In genomic region chr10:46325021-46325420, GRCh38 we compare ENCODE assay signal across 12 cellular contexts. TPM values are rescaled to one million over a fixed set of nuclear protein-coding genes. Genes with fewer than 3 reads are reported as not detected.
DNase-seq lines count a peak whose midpoint lies in the region; ATAC-seq and TF ChIP-seq lines count a peak whose summit lies in the region.
"Had no signal": no experiment of that assay in that cellular context is flagged by ENCODE, and none has a peak within 500 bp of the region (broad histone marks: within the 10 kb centered on the region; RNA-seq: fewer than 3 reads in every experiment).

No MANE protein-coding gene starts in this region.

- TF ChIP-seq POLR2A in heart left ventricle (IDR thresholded peaks at IDR 0.05) = no peak
- no peak for TF ChIP-seq POLR2A in upper lobe of left lung (IDR thresholded peaks at IDR 0.05)

- H3K27me3 ChIP-seq in heart left ventricle (peaks cover 0 to 4% (median 0%) of the 10 kb centered on the region in 9 donors), thoracic aorta (replicated peaks; ENCODE audit: insufficient read depth) (no peaks in the 10 kb centered on the region), upper lobe of left lung (no peaks in the 10 kb centered on the region)

- intact Hi-C loops in heart left ventricle (cut with DNase I) = loop anchor here in 2 of 10 donors (5.0 kb wide), 1 partner anchor 98 kb away; no protein-coding TSS in a partner anchor

- ATAC-seq in heart left ventricle (no peak), thoracic aorta (ENCODE audit: insufficient number of reproducible peaks, low FRiP score, low read depth) (no peak), HG03521 (IDR thresholded peaks at IDR 0.05; ENCODE audit: unreplicated experiment) (no peak), HG02588 (IDR thresholded peaks at IDR 0.05; ENCODE audit: unreplicated experiment) (no peak), upper lobe of left lung (ENCODE audit: low FRiP score in 2 of 2) (no peak)

- H3K36me3 ChIP-seq in heart left ventricle = no peaks in the 10 kb centered on the region
- H3K36me3 ChIP-seq in thoracic aorta = no peaks in the 10 kb centered on the region
- no peaks in the 10 kb centered on the region for H3K36me3 ChIP-seq in upper lobe of left lung

- H3K4me1 ChIP-seq in heart left ventricle (no peaks in the 10 kb centered on the region), thoracic aorta (ENCODE audit: control insufficient read depth in 1 of 2, low read depth in 2 of 2) (peaks cover 0 to 15% of the 10 kb centered on the region in 2 donors), upper lobe of left lung (no peaks in the 10 kb centered on the region)

- TF ChIP-seq CTCF in heart left ventricle (IDR thresholded peaks at IDR 0.05) (peak in 11 of 12 donors; percentile 28 to 55 (median 36)), thoracic aorta (IDR thresholded peaks at IDR 0.05) (peak; percentile 19), upper lobe of left lung (IDR thresholded peaks at IDR 0.05) (peak in 1 of 6 experiments; percentile 6)

- H3K4me3 ChIP-seq in heart left ventricle (no peak overlapping the region), thoracic aorta (no peak overlapping the region), upper lobe of left lung (no peak overlapping the region)
- H3K4me3 ChIP-seq: smooth muscle cell had no signal

- H3K27ac ChIP-seq in heart left ventricle (no peak overlapping the region), thoracic aorta (peak overlapping the region; percentile 2 to 16), upper lobe of left lung (no peak overlapping the region)

- DNase-seq in DMS53 (lab: John Stamatoyannopoulos, UW) (peak; percentile 15), DMS53 treated with DMSO at 0.1 percent for 48 hours (lab: John Stamatoyannopoulos, UW; ENCODE audit: unreplicated experiment) (no peak), RKO (ENCODE audit: low spot score) (peak; percentile 29), heart left ventricle (no peak), thoracic aorta (ENCODE audit: low spot score) (no peak), upper lobe of left lung (no peak)
- DNase-seq: T-helper 9 cell had no signal

- H3K9me3 ChIP-seq in heart left ventricle = no peaks in the 10 kb centered on the region
- no peaks in the 10 kb centered on the region for H3K9me3 ChIP-seq in thoracic aorta
- H3K9me3 ChIP-seq in upper lobe of left lung = no peaks in the 10 kb centered on the region

- WGBS in heart left ventricle, 4 donors = 88 to 100% (median 95%) methylated on average over 1 of the region's 1 CpG
- 93 to 100% methylated on average over 1 of the region's 1 CpG for WGBS in upper lobe of left lung, 2 donors

- no peak for TF ChIP-seq EP300 in upper lobe of left lung (IDR thresholded peaks at IDR 0.05)

RNA-seq across cellular contexts. Expression of gene ANTXRL, which starts 38.2 kb away (rescaled TPM):
- total RNA-seq in heart left ventricle (under 1 TPM in 2 of 9 donors, not detected in 7; 0.42 to 0.90 TPM), thoracic aorta (not detected), upper lobe of left lung (not detected)
- polyA plus RNA-seq in heart left ventricle = under 1 TPM in 1 of 2 donors, not detected in 1; 0.99 TPM
- total RNA-seq: activated T-helper 2 cell treated with anti-CD3 and anti-CD28 coated beads, Interferon-gamma antibody, Interleukin-2, Interleukin-4, amounts not matched to agents 10 μg/mL and 5 μg/mL and 100 μg/mL, durations not matched to agents 14 hours and 24 hours and 36 hours; NCI-H460; smooth muscle cell had no signal
- polyA plus RNA-seq: smooth muscle cell had no signal

RNA-seq across cellular contexts. Expression of gene ANXA8L1, which starts 50.6 kb away (rescaled TPM):
- total RNA-seq in heart left ventricle (10 to 100 TPM in 1 of 9 donors, 1 to 10 TPM in 1, not detected in 7; 1.6 to 43.5 TPM), thoracic aorta (not detected), upper lobe of left lung (10 to 100 TPM; 10.5 to 45.3 (median 27.0) TPM)
- polyA plus RNA-seq in heart left ventricle = under 1 TPM in 1 of 2 donors, not detected in 1; 0.08 TPM
- total RNA-seq: activated T-helper 2 cell treated with anti-CD3 and anti-CD28 coated beads, Interferon-gamma antibody, Interleukin-2, Interleukin-4, amounts not matched to agents 10 μg/mL and 5 μg/mL and 100 μg/mL, durations not matched to agents 14 hours and 24 hours and 36 hours; NCI-H460 had no signal

Comparison
In these comparisons a context has a peak if more than half of its experiments do, and no peak if none do; other contexts are left out.
1. DNase-seq: peak in DMS53 (single experiment) and RKO (single experiment); none in DMS53 treated with DMSO at 0.1 percent for 48 hours (single experiment), heart left ventricle (0 of 5), thoracic aorta (single experiment) and upper lobe of left lung (0 of 2).
2. H3K27ac ChIP-seq: peak in thoracic aorta (2 of 2); none in heart left ventricle (0 of 12) and upper lobe of left lung (0 of 4).